Comparison of ENCODE assay signal across 12 cellular contexts in genomic region chr16:79211581-79211980, GRCh38.
DNase-seq lines count a peak whose midpoint lies in the region; ATAC-seq and TF ChIP-seq lines count a peak whose summit lies in the region.
"Had no signal": no experiment of that assay in that cellular context is flagged by ENCODE, and none has a peak within 500 bp of the region (broad histone marks: within the 10 kb centered on the region; RNA-seq: fewer than 3 reads in every experiment).

No MANE protein-coding gene starts in this region.

- H3K9me3 ChIP-seq in OCI-LY7 (ENCODE audit: low read length) = no peaks in the 10 kb centered on the region

- no peaks in the 10 kb centered on the region for H3K9me2 ChIP-seq in OCI-LY7 (ENCODE audit: insufficient read depth, low read length)

- CTCF ChIA-PET in WTC11 (lab: Charles Lee) (interaction anchor here (0.6 to 1.1 kb wide), 2 partner anchors 43 to 390 kb away, joined by 3 read pairs; no protein-coding TSS in a partner anchor), OCI-LY7 (lab: Charles Lee; ENCODE audit: unreplicated experiment) (no interaction called here)

- no peak overlapping the region for H3K4me3 Mint-ChIP-seq in WTC11
- H3K4me3 Mint-ChIP-seq in nephron progenitor cell = no peak overlapping the region
- no peak overlapping the region for H3K4me3 Mint-ChIP-seq in stimulated activated memory B cell treated with anti-CD40 and anti-IgM and Interleukin-4, amounts not matched to agents 10 μg/mL and 1 μg/mL and 100 μg/mL, for 72 hours
- H3K4me3 Mint-ChIP-seq: CD8-positive, alpha-beta memory T cell had no signal

- H3K4me1 ChIP-seq in OCI-LY7 (ENCODE audit: insufficient read depth, low read length, poor library complexity, severe bottlenecking) = no peaks in the 10 kb centered on the region

- no peak overlapping the region for H3K4me2 ChIP-seq in OCI-LY7 (ENCODE audit: low read length)
- H3K4me2 ChIP-seq: KMS-11, PC-9 had no signal

- H3K27me3 Mint-ChIP-seq in WTC11 (ENCODE audit: low read depth) = no peaks in the 10 kb centered on the region
- peaks cover 9% of the 10 kb centered on the region for H3K27me3 Mint-ChIP-seq in nephron progenitor cell (ENCODE audit: low read depth, poor library complexity)
- no peaks in the 10 kb centered on the region for H3K27me3 Mint-ChIP-seq in stimulated activated memory B cell treated with anti-CD40 and anti-IgM and Interleukin-4, amounts not matched to agents 10 μg/mL and 1 μg/mL and 100 μg/mL, for 72 hours
- H3K27me3 Mint-ChIP-seq: CD8-positive, alpha-beta memory T cell had no signal

- H2AFZ ChIP-seq in OCI-LY7 (ENCODE audit: low read length) = no peak overlapping the region
- H2AFZ ChIP-seq: PC-9 had no signal

- H3K27ac Mint-ChIP-seq in WTC11 = no peak overlapping the region
- H3K27ac Mint-ChIP-seq in nephron progenitor cell = peak overlapping the region; percentile 60
- H3K27ac Mint-ChIP-seq in stimulated activated memory B cell treated with anti-CD40 and anti-IgM and Interleukin-4, amounts not matched to agents 10 μg/mL and 1 μg/mL and 100 μg/mL, for 72 hours = no peak overlapping the region
- H3K27ac Mint-ChIP-seq: CD8-positive, alpha-beta memory T cell had no signal

- H3K36me3 ChIP-seq in OCI-LY7 (ENCODE audit: insufficient read depth, low read length) = no peaks in the 10 kb centered on the region

- H3K79me2 ChIP-seq in OCI-LY7 (ENCODE audit: insufficient read depth, low read depth, low read length) = no peaks in the 10 kb centered on the region

- intact Hi-C loops in OCI-LY7 (cut with micrococcal nuclease; ENCODE audit: unreplicated experiment) = no loop called here

- no peaks in the 10 kb centered on the region for H4K20me1 ChIP-seq in OCI-LY7 (ENCODE audit: insufficient read depth, low read length)

- no TSS peak for BruUV-seq in OCI-LY7 (replicated peaks; lab: Mats Ljungman, UMichigan)

- POLR2A ChIA-PET in WTC11 (lab: Charles Lee) (interaction anchor here (0.6 kb wide), 1 partner anchor 1149 kb away, joined by 4 read pairs; no protein-coding TSS in a partner anchor), OCI-LY7 (lab: Charles Lee) (interaction anchor here (0.5 kb wide), 1 partner anchor 399 kb away, joined by 3 read pairs; no protein-coding TSS in a partner anchor)

- no peak for DNase-seq in WTC11 (ENCODE audit: low spot score)
- no peak for DNase-seq in nephron progenitor cell
- DNase-seq in AML-193 (lab: John Stamatoyannopoulos, UW) = no peak
- no peak for DNase-seq in OCI-LY7 (ENCODE audit: low spot score)
- DNase-seq in DMS153 treated with DMSO at 0.1 percent for 48 hours (lab: John Stamatoyannopoulos, UW; ENCODE audit: unreplicated experiment) = no peak
- DNase-seq: CD8-positive, alpha-beta memory T cell; NCI-H1105; NCI-H1694 treated with DMSO at 0.1 percent for 48 hours; PC-9 had no signal

- H3K9me3 Mint-ChIP-seq in WTC11 (peaks cover 9% of the 10 kb centered on the region), nephron progenitor cell (peaks cover 5% of the 10 kb centered on the region)
- peaks cover 9% of the 10 kb centered on the region for H3K9me3 Mint-ChIP-seq in stimulated activated memory B cell treated with anti-CD40 and anti-IgM and Interleukin-4, amounts not matched to agents 10 μg/mL and 1 μg/mL and 100 μg/mL, for 72 hours

- H3K4me3 ChIP-seq in OCI-LY7 (ENCODE audit: low read depth, low read length, poor library complexity, severe bottlenecking) = no peak overlapping the region
- H3K4me3 ChIP-seq: PC-9 had no signal

- H3K27ac ChIP-seq in cingulate gyrus (ENCODE audit: low read depth, low read length) = peak overlapping the region; percentile 1
- H3K27ac ChIP-seq in OCI-LY7 (ENCODE audit: low read depth, low read length, poor library complexity, severe bottlenecking) = no peak overlapping the region
- H3K27ac ChIP-seq: KMS-11, PC-9 had no signal

- TF ChIP-seq CTCF in WTC11 (IDR thresholded peaks at IDR 0.05) (no peak), nephron progenitor cell (IDR thresholded peaks at IDR 0.05) (no peak), OCI-LY7 (conservative IDR thresholded peaks at IDR 0.05; ENCODE audit: low read length) (no peak)

- ATAC-seq in WTC11 = peak; percentile 24
- ATAC-seq in stimulated activated memory B cell treated with anti-CD40 and anti-IgM and Interleukin-4, amounts not matched to agents 10 μg/mL and 1 μg/mL and 100 μg/mL, for 72 hours = peak; percentile 49

- H3K36me3 Mint-ChIP-seq in WTC11 (peaks cover 7% of the 10 kb centered on the region), nephron progenitor cell (ENCODE audit: low read depth) (peaks cover 5% of the 10 kb centered on the region)
- H3K36me3 Mint-ChIP-seq in stimulated activated memory B cell treated with anti-CD40 and anti-IgM and Interleukin-4, amounts not matched to agents 10 μg/mL and 1 μg/mL and 100 μg/mL, for 72 hours = peaks cover 7% of the 10 kb centered on the region

- peaks cover 34% of the 10 kb centered on the region for H3K4me1 Mint-ChIP-seq in WTC11
- peaks cover 51% of the 10 kb centered on the region for H3K4me1 Mint-ChIP-seq in nephron progenitor cell
- H3K4me1 Mint-ChIP-seq in stimulated activated memory B cell treated with anti-CD40 and anti-IgM and Interleukin-4, amounts not matched to agents 10 μg/mL and 1 μg/mL and 100 μg/mL, for 72 hours = no peaks in the 10 kb centered on the region

TF ChIP-seq in WTC11, 78 proteins besides CTCF, POLR2A, EP300 and RAD21 (continues in another document):
- TF ChIP-seq FOXJ3 (CRISPR knock-in tag; IDR thresholded peaks at IDR 0.05; ENCODE audit: borderline replicate concordance) (no peak), ZBTB21 (CRISPR knock-in tag; IDR thresholded peaks at IDR 0.05; ENCODE audit: borderline replicate concordance) (no peak), IRF1 (CRISPR knock-in tag; IDR thresholded peaks at IDR 0.05) (no peak), USF1 (CRISPR knock-in tag; IDR thresholded peaks at IDR 0.05) (no peak), PRDM15 (CRISPR knock-in tag; IDR thresholded peaks at IDR 0.05) (no peak), OVOL2 (CRISPR knock-in tag; IDR thresholded peaks at IDR 0.05; ENCODE audit: borderline replicate concordance) (no peak), GRHL2 (CRISPR knock-in tag; IDR thresholded peaks at IDR 0.05; ENCODE audit: insufficient replicate concordance, severe bottlenecking) (no peak), MYBL2 (CRISPR knock-in tag; IDR thresholded peaks at IDR 0.05) (no peak), SP1 (CRISPR knock-in tag; conservative IDR thresholded peaks at IDR 0.05) (no peak), CBFB (CRISPR knock-in tag; IDR thresholded peaks at IDR 0.05; ENCODE audit: low read depth) (no peak), CREB1 (CRISPR knock-in tag; IDR thresholded peaks at IDR 0.05) (no peak), ZNF263 (CRISPR knock-in tag; IDR thresholded peaks at IDR 0.05; ENCODE audit: low read depth) (no peak), FOXK1 (CRISPR knock-in tag; IDR thresholded peaks at IDR 0.05) (no peak), NFE2L1 (CRISPR knock-in tag; IDR thresholded peaks at IDR 0.05) (no peak)
